In the genomic region with DNA sequence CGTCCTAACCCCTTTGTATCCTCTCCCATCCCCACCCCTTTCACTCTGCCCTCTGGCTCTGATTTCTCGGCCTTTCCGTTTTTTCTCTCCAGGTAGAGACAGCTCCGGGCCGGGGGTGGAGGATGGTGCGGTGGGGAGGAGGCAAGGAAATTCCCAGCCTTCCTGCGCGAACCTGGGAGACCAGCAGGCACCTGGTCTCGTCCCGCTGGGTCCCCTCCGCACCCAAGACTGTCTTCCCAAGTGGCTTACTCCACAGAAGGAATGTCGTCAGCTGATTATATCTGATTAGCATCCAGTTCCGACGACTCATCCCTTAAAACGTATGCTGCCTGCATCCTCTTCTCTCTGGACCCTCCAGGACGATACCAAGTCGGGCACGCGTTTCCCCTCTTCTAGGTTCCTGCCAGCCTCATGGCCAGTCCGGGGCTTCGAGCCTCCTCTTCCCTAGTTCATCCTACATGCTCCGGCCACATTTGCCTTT, we compare ENCODE assay signal across 9 cellular contexts. TPM values are rescaled to one million over a fixed set of nuclear protein-coding genes. Genes with fewer than 3 reads are reported as not detected.
DNase-seq lines count a peak whose midpoint lies in the region; ATAC-seq and TF ChIP-seq lines count a peak whose summit lies in the region.
"Had no signal": no experiment of that assay in that cellular context is flagged by ENCODE, and none has a peak within 500 bp of the region (broad histone marks: within the 10 kb centered on the region; RNA-seq: fewer than 3 reads in every experiment).

No MANE protein-coding gene starts in this region.

- no peak for TF ChIP-seq CTCF in chondrocyte (IDR thresholded peaks at IDR 0.05)
- TF ChIP-seq CTCF in mesothelial cell of epicardium (IDR thresholded peaks at IDR 0.05; ENCODE audit: unreplicated experiment), result no peak

- CTCF ChIA-PET in CD8-positive, alpha-beta memory T cell (lab: Charles Lee), result interaction anchor here (1.6 to 1.8 kb wide), 2 partner anchors 10 to 43 kb away, joined by 7 to 8 read pairs; a partner anchor contains a TSS

- H3K4me1 ChIP-seq in CD8-positive, alpha-beta memory T cell (ENCODE audit: insufficient read depth, low read length), result no peaks in the 10 kb centered on the region

- POLR2A ChIA-PET in CD8-positive, alpha-beta memory T cell (lab: Charles Lee), result interaction anchor here (0.6 to 0.8 kb wide), 2 partner anchors 144 to 1416 kb away, joined by 3 to 4 read pairs; a partner anchor contains a TSS

- H3K27ac ChIP-seq in CD8-positive, alpha-beta memory T cell (ENCODE audit: low read depth, low read length), result no peak overlapping the region
- H3K27ac ChIP-seq: HL-60 had no signal

- H3K36me3 Mint-ChIP-seq in CD8-positive, alpha-beta memory T cell, result no peaks in the 10 kb centered on the region
- peaks cover 2% of the 10 kb centered on the region for H3K36me3 Mint-ChIP-seq in chondrocyte (ENCODE audit: low read depth)
- H3K36me3 Mint-ChIP-seq in mesothelial cell of epicardium, result no peaks in the 10 kb centered on the region

- H3K27ac Mint-ChIP-seq in CD8-positive, alpha-beta memory T cell, result peak overlapping the region in 1 of 8 donors; percentile 81
- H3K27ac Mint-ChIP-seq in chondrocyte (ENCODE audit: unreplicated experiment), result peak overlapping the region; percentile 39
- peak overlapping the region; percentile 47 for H3K27ac Mint-ChIP-seq in mesothelial cell of epicardium

- no peak for ATAC-seq in GM19397 (IDR thresholded peaks at IDR 0.05; ENCODE audit: unreplicated experiment)
- no peak for ATAC-seq in activated CD4-positive, CD25-positive, alpha-beta regulatory T cell treated with anti-CD3 and anti-CD28 coated beads, Interleukin-2, amount 50 U/mL, for 24 hours

- H3K4me3 ChIP-seq in CD8-positive, alpha-beta memory T cell (ENCODE audit: low read length), result no peak overlapping the region

- no peaks in the 10 kb centered on the region for H3K9me3 Mint-ChIP-seq in CD8-positive, alpha-beta memory T cell
- H3K9me3 Mint-ChIP-seq in chondrocyte (ENCODE audit: low read depth) (no peaks in the 10 kb centered on the region), mesothelial cell of epicardium (no peaks in the 10 kb centered on the region)

- peaks cover 20 to 51% of the 10 kb centered on the region in 2 donors for H3K27me3 Mint-ChIP-seq in CD8-positive, alpha-beta memory T cell
- H3K27me3 Mint-ChIP-seq in chondrocyte (ENCODE audit: low read depth) (no peaks in the 10 kb centered on the region), mesothelial cell of epicardium (ENCODE audit: low read depth) (peaks cover 30% of the 10 kb centered on the region)

- peak overlapping the region; percentile 67 to 84 (median 75) for H3K4me3 Mint-ChIP-seq in CD8-positive, alpha-beta memory T cell
- H3K4me3 Mint-ChIP-seq in chondrocyte (ENCODE audit: unreplicated experiment), result peak overlapping the region; percentile 85
- peak overlapping the region; percentile 76 for H3K4me3 Mint-ChIP-seq in mesothelial cell of epicardium

- peaks cover 5% of the 10 kb centered on the region for H3K27me3 ChIP-seq in CD8-positive, alpha-beta memory T cell (ENCODE audit: insufficient read depth, low read length, poor library complexity, severe bottlenecking)

- peaks cover 12 to 21% (median 13%) of the 10 kb centered on the region in 3 donors for H3K4me1 Mint-ChIP-seq in CD8-positive, alpha-beta memory T cell
- H3K4me1 Mint-ChIP-seq in chondrocyte (ENCODE audit: low read depth), result peaks cover 28% of the 10 kb centered on the region
- H3K4me1 Mint-ChIP-seq in mesothelial cell of epicardium, result peaks cover 12% of the 10 kb centered on the region

- no peaks in the 10 kb centered on the region for H3K9me3 ChIP-seq in CD8-positive, alpha-beta memory T cell (ENCODE audit: low read length)

- DNase-seq in CD8-positive, alpha-beta memory T cell, result peak in 1 of 5 donors; percentile 0
- DNase-seq in LoVo (ENCODE audit: low spot score) (peak; percentile 34), chondrocyte (ENCODE audit: low spot score) (no peak), mesothelial cell of epicardium (ENCODE audit: low spot score in 2 of 2, unreplicated experiment in 2 of 2) (peak in 1 of 2 experiments; percentile 42)
- no peak for DNase-seq in stimulated activated CD4-positive, alpha-beta T cell treated with anti-CD3 and anti-CD28 coated beads, Interleukin-4, amount 100 ng/mL, for 24 hours
- no peak for DNase-seq in central memory CD4-positive, alpha-beta T cell

- H3K36me3 ChIP-seq in CD8-positive, alpha-beta memory T cell (ENCODE audit: insufficient read depth, low read length), result no peaks in the 10 kb centered on the region

RNA-seq across cellular contexts. Expression of a gene that starts 42.2 kb away (rescaled TPM):
- 10 to 100 TPM in 1 of 2 experiments, 1 to 10 TPM in 1; 8.8 to 11.5 TPM for total RNA-seq in CD8-positive, alpha-beta memory T cell
- polyA plus RNA-seq in CD8-positive, alpha-beta memory T cell, result 11.1 TPM
- total RNA-seq in chondrocyte (23.7 to 28.3 TPM (median 25.3 TPM) in 3 replicates), mesothelial cell of epicardium (40.5 to 41.8 TPM (median 41.4 TPM) in 3 replicates)
